Comparison of ENCODE assay signal across 8 cellular contexts in the genomic region with DNA sequence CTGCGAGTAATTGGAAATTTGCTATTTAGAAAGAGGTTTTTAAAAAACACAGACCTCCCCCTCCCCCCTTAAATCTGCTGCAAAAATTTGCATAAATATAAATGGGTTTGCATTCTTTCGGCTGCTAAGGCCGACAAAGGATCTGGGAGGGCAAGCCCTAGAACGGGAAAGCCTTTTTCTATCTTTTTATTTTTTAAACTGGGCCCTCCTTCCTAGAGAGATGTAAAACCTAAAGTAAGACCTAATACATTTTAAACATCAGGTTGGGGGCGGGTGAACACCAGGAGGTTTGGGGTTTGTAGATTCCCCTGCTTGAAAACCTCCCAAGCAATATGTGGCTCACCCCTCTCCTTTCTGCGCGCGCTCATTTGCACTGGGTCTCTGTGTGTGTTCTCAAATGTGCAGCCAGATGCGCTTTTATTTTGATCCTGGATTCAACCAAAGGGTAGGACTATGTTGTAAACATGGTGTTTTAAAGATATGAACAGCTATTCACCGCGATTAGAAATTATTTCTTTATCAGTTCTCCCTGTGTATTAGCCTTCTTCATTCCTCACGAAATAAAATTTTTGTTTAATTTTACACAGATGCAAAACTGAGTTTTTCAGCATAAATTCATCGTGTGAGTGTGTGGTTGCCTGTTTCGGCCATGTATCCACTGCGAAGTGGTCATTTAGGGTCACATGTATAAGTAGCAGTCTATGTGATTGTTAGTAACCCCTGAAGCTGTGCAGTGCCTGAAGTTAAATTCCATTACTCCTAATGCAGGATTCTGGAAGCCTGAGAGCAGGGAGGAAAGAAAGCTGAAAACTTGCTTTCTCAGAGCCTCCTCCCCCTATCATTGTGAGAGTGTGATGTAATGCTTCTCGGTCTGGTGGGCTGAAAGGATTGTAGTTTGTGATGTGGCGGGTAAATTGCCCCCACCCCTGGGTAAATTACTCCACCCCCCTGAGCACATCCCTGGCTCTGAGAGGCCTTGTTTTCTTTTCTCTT. TPM values are rescaled to one million over a fixed set of nuclear protein-coding genes. Genes with fewer than 3 reads are reported as not detected.
DNase-seq lines count a peak whose midpoint lies in the region; ATAC-seq lines count a peak whose summit lies in the region.

No MANE protein-coding gene starts in this region.

- H3K27ac ChIP-seq in cingulate gyrus (ENCODE audit: low read depth, low read length): peak overlapping the region; percentile 91

- DNase-seq in DMS 273 (lab: John Stamatoyannopoulos, UW; ENCODE audit: unreplicated experiment) (peak; percentile 81), KG1 (lab: John Stamatoyannopoulos, UW) (peak; percentile 21), SW480 (ENCODE audit: low spot score) (peak; percentile 36), left lobe of liver (ENCODE audit: low spot score) (no peak)
- DNase-seq in stimulated activated naive CD4-positive, alpha-beta T cell (lab: John Stamatoyannopoulos, UW): peak; percentile 8 to 47 (median 18)

- ATAC-seq in left lobe of liver: peak; percentile 30
- ATAC-seq in HG02759 (IDR thresholded peaks at IDR 0.05; ENCODE audit: unreplicated experiment): no peak
- no peak for ATAC-seq in GM18907 (IDR thresholded peaks at IDR 0.05; ENCODE audit: unreplicated experiment)

RNA-seq across cellular contexts. Expression of gene TNRC6B, which starts 1.0 kb away (rescaled TPM):
- 29.0 TPM for total RNA-seq in left lobe of liver
